Comparison of ENCODE assay signal across 1 cellular context in genomic region chr3:146498002-146498736, GRCh38.
TF ChIP-seq lines count a peak whose summit lies in the region.

No MANE protein-coding gene starts in this region.

TF ChIP-seq in H1, 55 proteins besides CTCF, POLR2A, EP300 and RAD21 (continued from another document):
- no peak for TF ChIP-seq ATF3 (IDR thresholded peaks at IDR 0.05; ENCODE audit: insufficient read depth, low read depth, low read length)
- TF ChIP-seq RNF2 (IDR thresholded peaks at IDR 0.05; ENCODE audit: borderline replicate concordance, low read depth, low read length, missing control alignments, poor library complexity, severe bottlenecking) = no peak
- no peak for TF ChIP-seq GABPA (IDR thresholded peaks at IDR 0.05; ENCODE audit: borderline replicate concordance, insufficient read depth, low read length)
- no peak for TF ChIP-seq POLR2AphosphoS5 (IDR thresholded peaks at IDR 0.05; ENCODE audit: low read depth, low read length)
- no peak for TF ChIP-seq BACH1 (IDR thresholded peaks at IDR 0.05; ENCODE audit: low read length)
- no peak for TF ChIP-seq RFX5 (IDR thresholded peaks at IDR 0.05; ENCODE audit: borderline replicate concordance, low read depth, low read length)
- TF ChIP-seq SIX5 (IDR thresholded peaks at IDR 0.05; ENCODE audit: low read depth, low read length) = no peak
- no peak for TF ChIP-seq SP4 (IDR thresholded peaks at IDR 0.05; ENCODE audit: low read length)
- TF ChIP-seq CHD7 (IDR thresholded peaks at IDR 0.05; ENCODE audit: insufficient replicate concordance, low read length) = no peak
- no peak for TF ChIP-seq ASH2L (IDR thresholded peaks at IDR 0.05; ENCODE audit: low read length)
- no peak for TF ChIP-seq SAP30 (IDR thresholded peaks at IDR 0.05; ENCODE audit: insufficient read depth, insufficient replicate concordance, low read length)
- TF ChIP-seq CTBP2 (IDR thresholded peaks at IDR 0.05; ENCODE audit: borderline replicate concordance, insufficient read depth, insufficient read length, low read length) = no peak
- no peak for TF ChIP-seq JUN (IDR thresholded peaks at IDR 0.05; ENCODE audit: low read depth, low read length)
- no peak for TF ChIP-seq EZH2 (IDR thresholded peaks at IDR 0.05; ENCODE audit: low read depth, low read length, severe bottlenecking)
TF ChIP-seq in H1: peak in this region for 0.
